ENCODE assay signal across 7 cellular contexts in genomic region chr1:52002038-52002917, GRCh38. TPM values are rescaled to one million over a fixed set of nuclear protein-coding genes. Genes with fewer than 3 reads are reported as not detected.
DNase-seq lines count a peak whose midpoint lies in the region; ATAC-seq and TF ChIP-seq lines count a peak whose summit lies in the region.

No MANE protein-coding gene starts in this region.

- H3K23me2 ChIP-seq in H9 (ENCODE audit: insufficient read length, low read depth, low read length, poor library complexity, severe bottlenecking), result no peaks in the 10 kb centered on the region

- no peaks in the 10 kb centered on the region for H3K79me1 ChIP-seq in H9 (ENCODE audit: insufficient read depth, low read depth, low read length, poor library complexity, severe bottlenecking)

- H3K4me1 Mint-ChIP-seq in H9, result peaks cover 30 to 34% of the 10 kb centered on the region in 2 experiments

- H4K91ac ChIP-seq in H9 (ENCODE audit: insufficient read length, low read depth, low read length), result no peak overlapping the region

- H2AK5ac ChIP-seq in H9 (ENCODE audit: insufficient read length, low read length), result no peak overlapping the region

- H3K36me3 Mint-ChIP-seq in H9 (ENCODE audit: insufficient read depth in 1 of 3, low read depth in 3 of 3), result no peaks in the 10 kb centered on the region

- H3K4ac ChIP-seq in H9 (ENCODE audit: low read depth, low read length), result no peak overlapping the region

- no peak overlapping the region for H3K14ac ChIP-seq in H9 (ENCODE audit: insufficient read depth, low read length)

- H4K20me1 ChIP-seq in H9 (ENCODE audit: control insufficient read depth, insufficient read depth, insufficient read length), result no peaks in the 10 kb centered on the region
- H4K20me1 ChIP-seq in smooth muscle cell (ENCODE audit: low read depth), result no peaks in the 10 kb centered on the region

- H3K18ac ChIP-seq in H9 (ENCODE audit: insufficient read length, low read depth, low read length), result no peak overlapping the region

- no peak overlapping the region for H4K8ac ChIP-seq in H9 (replicated peaks; ENCODE audit: insufficient read length, low read depth, low read length)

- no peak overlapping the region; a peak in 1 of 7 replicates for H3K27ac Mint-ChIP-seq in H9

- no peak overlapping the region for H2BK12ac ChIP-seq in H9 (ENCODE audit: insufficient read length, low read depth, low read length)

- H3K9me3 Mint-ChIP-seq in H9, result 0 out of 5 replicates have a peak, but pooled peaks cover 0 to 3% of the 10 kb centered on the region in 2 experiments

- H3K56ac ChIP-seq in H9 (ENCODE audit: insufficient read length, low read depth, low read length), result no peak overlapping the region

- no peak overlapping the region for H4K5ac ChIP-seq in H9 (ENCODE audit: insufficient read length, low read depth, low read length)

- no peak overlapping the region for H3K9ac ChIP-seq in H9 (ENCODE audit: extremely low read depth, insufficient read length, low read length)
- H3K9ac ChIP-seq in smooth muscle cell (ENCODE audit: low read depth), result no peak overlapping the region

- no peaks in the 10 kb centered on the region for H3K36me3 ChIP-seq in RWPE2 (ENCODE audit: low read depth)
- H3K36me3 ChIP-seq in smooth muscle cell (ENCODE audit: low read depth), result no peaks in the 10 kb centered on the region

- H3K23ac ChIP-seq in H9 (ENCODE audit: insufficient read length, low read depth, low read length), result no peak overlapping the region

- no peaks in the 10 kb centered on the region for H3K27me3 Mint-ChIP-seq in H9 (ENCODE audit: low read depth)

- no CpG with 5 or more reads among the region's 9 CpGs for WGBS in H9 (ENCODE audit: extremely low coverage, insufficient read length, low lambda C conversion rate)
- WGBS in smooth muscle cell (ENCODE audit: low lambda C conversion rate), result 48% methylated on average over 9 of the region's 9 CpGs

- in situ Hi-C loops in astrocyte of the spinal cord (cut with HindIII; ENCODE audit: low sequenced_read_pairs), result no loop called here

- peak; percentile 84 for DNase-seq in GM04504 (ENCODE audit: low read depth)
- DNase-seq in H9, result peak; percentile 72
- DNase-seq in NCI-H1048 (lab: John Stamatoyannopoulos, UW), result peak; percentile 77
- no peak for DNase-seq in RWPE2 (ENCODE audit: low spot score)
- DNase-seq in astrocyte of the spinal cord (ENCODE audit: low read depth, low spot score), result peak; percentile 87
- DNase-seq in iPS DF 4.7 (ENCODE audit: extremely low read depth, low spot score), result peak; percentile 99
- DNase-seq in smooth muscle cell (lab: John Stamatoyannopoulos, UW; ENCODE audit: unreplicated experiment), result no peak

- H2AFZ ChIP-seq in H9 (ENCODE audit: low read length), result no peak overlapping the region
- H2AFZ ChIP-seq in smooth muscle cell (ENCODE audit: low read depth), result no peak overlapping the region

- H2BK15ac ChIP-seq in H9 (ENCODE audit: low read depth, low read length), result no peak overlapping the region

- H3K4me1 ChIP-seq in H9 (ENCODE audit: insufficient read depth, low read length) (peaks cover 11% of the 10 kb centered on the region; the same call in 1 of the 2 replicates), RWPE2 (ENCODE audit: insufficient read depth, poor library complexity, severe bottlenecking) (no peaks in the 10 kb centered on the region), smooth muscle cell (ENCODE audit: low read depth) (peaks cover 10% of the 10 kb centered on the region)

- no peaks in the 10 kb centered on the region for H3K27me3 ChIP-seq in H9 (ENCODE audit: insufficient read depth, low read length)
- H3K27me3 ChIP-seq in RWPE2 (ENCODE audit: insufficient read depth, poor library complexity, severe bottlenecking), result no peaks in the 10 kb centered on the region
- no peaks in the 10 kb centered on the region for H3K27me3 ChIP-seq in smooth muscle cell (ENCODE audit: low read depth)

- H3K79me2 ChIP-seq in H9 (ENCODE audit: insufficient read depth, low read length) (no peaks in the 10 kb centered on the region), smooth muscle cell (ENCODE audit: low read depth) (no peaks in the 10 kb centered on the region)

- no peak overlapping the region for H2BK120ac ChIP-seq in H9 (ENCODE audit: low read depth, low read length, poor library complexity, severe bottlenecking)

- H3K4me2 ChIP-seq in H9 (ENCODE audit: insufficient read depth, insufficient read length, low read length) (no peak overlapping the region), smooth muscle cell (no peak overlapping the region)

- H3K27ac ChIP-seq in H9 (ENCODE audit: insufficient read length, low read depth, low read length) (no peak overlapping the region), RWPE2 (ENCODE audit: poor library complexity, severe bottlenecking) (no peak overlapping the region), smooth muscle cell (ENCODE audit: low read depth) (no peak overlapping the region)

- H3F3A ChIP-seq in smooth muscle cell (ENCODE audit: low read depth), result peaks cover 3% of the 10 kb centered on the region

- no peak overlapping the region for H2BK5ac ChIP-seq in H9 (ENCODE audit: insufficient read length, low read length)

- H3K4me3 Mint-ChIP-seq in H9, result no peak overlapping the region; a peak in 1 of 5 replicates

- TF ChIP-seq CTCF in H9 (conservative IDR thresholded peaks at IDR 0.05), result peak; percentile 97
- TF ChIP-seq CTCF in RWPE2 (IDR thresholded peaks at IDR 0.05; ENCODE audit: poor library complexity, severe bottlenecking), result peak; percentile 93
- TF ChIP-seq CTCF in astrocyte of the spinal cord (IDR thresholded peaks at IDR 0.05; ENCODE audit: low read depth, low read length), result peak; percentile 87
- peak; percentile 86 for TF ChIP-seq CTCF in smooth muscle cell (IDR thresholded peaks at IDR 0.05; ENCODE audit: borderline replicate concordance, insufficient read depth, poor library complexity, severe bottlenecking)

- H3K4me3 ChIP-seq in RWPE2 (ENCODE audit: severe bottlenecking) (no peak overlapping the region), astrocyte of the spinal cord (ENCODE audit: low read depth, low read length) (no peak overlapping the region), smooth muscle cell (no peak overlapping the region)

- H2BK20ac ChIP-seq in H9 (ENCODE audit: low read depth, low read length, poor library complexity, severe bottlenecking), result no peak overlapping the region

- H3K9me3 ChIP-seq in H9 (ENCODE audit: control insufficient read depth, low read depth, low read length), result no peaks in the 10 kb centered on the region
- H3K9me3 ChIP-seq in RWPE2 (ENCODE audit: severe bottlenecking), result no peaks in the 10 kb centered on the region
- H3K9me3 ChIP-seq in smooth muscle cell (replicated peaks; ENCODE audit: low read depth), result no peaks in the 10 kb centered on the region

- ATAC-seq in RWPE2 (ENCODE audit: low read depth), result peak; percentile 99

- no peak overlapping the region for H3T11ph ChIP-seq in H9 (ENCODE audit: low read length)

RNA-seq across cellular contexts. Expression of gene RAB3B, which starts 11.8 kb away (rescaled TPM):
- 28.5 and 30.6 TPM in 2 replicates for total RNA-seq in H9 (2021)
- 8.8 and 9.3 TPM in 2 replicates for total RNA-seq in smooth muscle cell
- polyA plus RNA-seq in smooth muscle cell, result 3.5 and 6.1 TPM in 2 replicates

RNA-seq across cellular contexts. Expression of gene KTI12, which starts 31.3 kb away (rescaled TPM):
- total RNA-seq in H9 (2021), result 15.6 and 16.7 TPM in 2 replicates
- total RNA-seq in smooth muscle cell, result 7.0 and 8.1 TPM in 2 replicates
- 11.6 and 14.2 TPM in 2 replicates for polyA plus RNA-seq in smooth muscle cell

RNA-seq across cellular contexts. Expression of gene TXNDC12, which starts 52.7 kb away (rescaled TPM):
- total RNA-seq in H9 (2021) (76.8 and 82.1 TPM in 2 replicates), smooth muscle cell (73.0 and 83.4 TPM in 2 replicates)
- 46.7 and 60.2 TPM in 2 replicates for polyA plus RNA-seq in smooth muscle cell

RNA-seq across cellular contexts. Expression of gene BTF3L4, which starts 53.8 kb away (rescaled TPM):
- total RNA-seq in H9 (2021) (100 and 106 TPM in 2 replicates), smooth muscle cell (95.5 and 103 TPM in 2 replicates)
- 67.8 and 77.0 TPM in 2 replicates for polyA plus RNA-seq in smooth muscle cell

Comparison
In these comparisons a context has a peak if more than half of its experiments do, and no peak if none do; other contexts are left out.
1. DNase-seq: peak in GM04504 (single experiment), H9 (single experiment), NCI-H1048 (single experiment), astrocyte of the spinal cord (single experiment) and iPS DF 4.7 (single experiment); none in RWPE2 (single experiment) and smooth muscle cell (single experiment).
2. Peak in every context shown above with its lines, with median percentiles within 50 percentile points of each other: CTCF ChIP-seq.